ENCODE assay signal across 1 cellular context in the genomic region with DNA sequence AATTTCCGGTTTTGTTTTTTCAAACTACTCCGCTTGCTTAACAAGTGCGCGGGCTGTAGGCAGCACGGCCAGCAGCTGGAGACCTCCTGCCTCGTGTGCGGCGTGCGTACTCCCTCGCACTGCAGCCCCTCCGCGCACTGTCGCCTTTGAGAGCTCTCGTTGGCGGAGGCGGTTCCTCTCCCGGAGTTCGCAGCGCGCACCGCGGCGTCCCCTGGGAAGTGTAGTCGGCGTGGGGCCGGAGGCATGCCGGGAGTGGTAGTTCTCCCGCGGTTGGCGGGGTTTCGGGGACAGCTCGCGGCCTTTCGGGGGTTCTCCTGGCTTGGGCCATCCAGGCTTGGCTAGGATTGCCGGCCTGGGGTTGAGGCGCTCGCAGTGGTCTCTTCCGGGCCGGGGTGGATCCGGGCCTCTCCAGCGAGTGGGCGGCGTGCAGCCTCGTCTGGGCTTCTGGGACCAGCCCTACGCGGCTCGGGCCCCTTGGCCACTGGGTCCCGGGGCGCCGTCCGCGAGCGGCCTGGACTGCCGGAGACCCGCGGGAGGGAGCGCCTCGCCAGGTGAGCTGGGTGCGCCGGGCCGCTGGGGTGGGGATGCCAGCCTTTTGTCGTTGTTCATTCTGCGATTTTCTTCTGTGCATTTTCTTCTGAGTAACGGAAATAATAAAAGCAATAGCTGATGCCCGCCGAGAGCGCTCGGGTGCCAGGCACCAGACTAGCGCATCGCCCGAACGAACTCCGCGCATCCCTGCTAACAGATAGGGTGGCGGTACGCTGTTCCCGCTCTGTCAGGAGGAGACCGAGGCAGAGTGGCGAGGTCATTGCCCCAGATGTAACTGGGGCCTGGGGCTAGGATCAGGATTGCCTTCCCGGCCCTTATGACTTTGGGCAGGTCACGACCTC.
TF ChIP-seq lines count a peak whose summit lies in the region.

Gene ZNF354C (plus strand): TSS at position 258 of the 893 bp plus-strand sequence. CDS start 1,696 bp downstream, outside the sequence.

TF ChIP-seq in HEK293, 187 proteins besides CTCF, POLR2A, EP300 and RAD21 (continued from another document and continues in another):
- TF ChIP-seq, protein P1, sequence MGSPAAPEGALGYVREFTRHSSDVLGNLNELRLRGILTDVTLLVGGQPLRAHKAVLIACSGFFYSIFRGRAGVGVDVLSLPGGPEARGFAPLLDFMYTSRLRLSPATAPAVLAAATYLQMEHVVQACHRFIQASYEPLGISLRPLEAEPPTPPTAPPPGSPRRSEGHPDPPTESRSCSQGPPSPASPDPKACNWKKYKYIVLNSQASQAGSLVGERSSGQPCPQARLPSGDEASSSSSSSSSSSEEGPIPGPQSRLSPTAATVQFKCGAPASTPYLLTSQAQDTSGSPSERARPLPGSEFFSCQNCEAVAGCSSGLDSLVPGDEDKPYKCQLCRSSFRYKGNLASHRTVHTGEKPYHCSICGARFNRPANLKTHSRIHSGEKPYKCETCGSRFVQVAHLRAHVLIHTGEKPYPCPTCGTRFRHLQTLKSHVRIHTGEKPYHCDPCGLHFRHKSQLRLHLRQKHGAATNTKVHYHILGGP (tag by site-specific recombination; IDR thresholded peaks at IDR 0.05), result no peak
- no peak for TF ChIP-seq ZNF768 (tag by site-specific recombination; IDR thresholded peaks at IDR 0.05)
- TF ChIP-seq ZNF302 (tag by site-specific recombination; IDR thresholded peaks at IDR 0.05; ENCODE audit: low read depth), result no peak
- TF ChIP-seq ZFHX2 (tag by site-specific recombination; conservative IDR thresholded peaks at IDR 0.05), result peak; percentile 76
- no peak for TF ChIP-seq ZNF654 (tag by site-specific recombination; IDR thresholded peaks at IDR 0.05; ENCODE audit: low read depth)
- TF ChIP-seq, protein P2, sequence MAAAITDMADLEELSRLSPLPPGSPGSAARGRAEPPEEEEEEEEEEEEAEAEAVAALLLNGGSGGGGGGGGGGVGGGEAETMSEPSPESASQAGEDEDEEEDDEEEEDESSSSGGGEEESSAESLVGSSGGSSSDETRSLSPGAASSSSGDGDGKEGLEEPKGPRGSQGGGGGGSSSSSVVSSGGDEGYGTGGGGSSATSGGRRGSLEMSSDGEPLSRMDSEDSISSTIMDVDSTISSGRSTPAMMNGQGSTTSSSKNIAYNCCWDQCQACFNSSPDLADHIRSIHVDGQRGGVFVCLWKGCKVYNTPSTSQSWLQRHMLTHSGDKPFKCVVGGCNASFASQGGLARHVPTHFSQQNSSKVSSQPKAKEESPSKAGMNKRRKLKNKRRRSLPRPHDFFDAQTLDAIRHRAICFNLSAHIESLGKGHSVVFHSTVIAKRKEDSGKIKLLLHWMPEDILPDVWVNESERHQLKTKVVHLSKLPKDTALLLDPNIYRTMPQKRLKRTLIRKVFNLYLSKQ (tag by site-specific recombination; IDR thresholded peaks at IDR 0.05; ENCODE audit: borderline replicate concordance), result no peak
- TF ChIP-seq, protein P3, sequence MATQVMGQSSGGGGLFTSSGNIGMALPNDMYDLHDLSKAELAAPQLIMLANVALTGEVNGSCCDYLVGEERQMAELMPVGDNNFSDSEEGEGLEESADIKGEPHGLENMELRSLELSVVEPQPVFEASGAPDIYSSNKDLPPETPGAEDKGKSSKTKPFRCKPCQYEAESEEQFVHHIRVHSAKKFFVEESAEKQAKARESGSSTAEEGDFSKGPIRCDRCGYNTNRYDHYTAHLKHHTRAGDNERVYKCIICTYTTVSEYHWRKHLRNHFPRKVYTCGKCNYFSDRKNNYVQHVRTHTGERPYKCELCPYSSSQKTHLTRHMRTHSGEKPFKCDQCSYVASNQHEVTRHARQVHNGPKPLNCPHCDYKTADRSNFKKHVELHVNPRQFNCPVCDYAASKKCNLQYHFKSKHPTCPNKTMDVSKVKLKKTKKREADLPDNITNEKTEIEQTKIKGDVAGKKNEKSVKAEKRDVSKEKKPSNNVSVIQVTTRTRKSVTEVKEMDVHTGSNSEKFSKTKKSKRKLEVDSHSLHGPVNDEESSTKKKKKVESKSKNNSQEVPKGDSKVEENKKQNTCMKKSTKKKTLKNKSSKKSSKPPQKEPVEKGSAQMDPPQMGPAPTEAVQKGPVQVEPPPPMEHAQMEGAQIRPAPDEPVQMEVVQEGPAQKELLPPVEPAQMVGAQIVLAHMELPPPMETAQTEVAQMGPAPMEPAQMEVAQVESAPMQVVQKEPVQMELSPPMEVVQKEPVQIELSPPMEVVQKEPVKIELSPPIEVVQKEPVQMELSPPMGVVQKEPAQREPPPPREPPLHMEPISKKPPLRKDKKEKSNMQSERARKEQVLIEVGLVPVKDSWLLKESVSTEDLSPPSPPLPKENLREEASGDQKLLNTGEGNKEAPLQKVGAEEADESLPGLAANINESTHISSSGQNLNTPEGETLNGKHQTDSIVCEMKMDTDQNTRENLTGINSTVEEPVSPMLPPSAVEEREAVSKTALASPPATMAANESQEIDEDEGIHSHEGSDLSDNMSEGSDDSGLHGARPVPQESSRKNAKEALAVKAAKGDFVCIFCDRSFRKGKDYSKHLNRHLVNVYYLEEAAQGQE (tag by site-specific recombination; IDR thresholded peaks at IDR 0.05), result no peak
- TF ChIP-seq GLIS1 (tag by site-specific recombination; IDR thresholded peaks at IDR 0.05), result peak; percentile 74
- TF ChIP-seq, protein P4, sequence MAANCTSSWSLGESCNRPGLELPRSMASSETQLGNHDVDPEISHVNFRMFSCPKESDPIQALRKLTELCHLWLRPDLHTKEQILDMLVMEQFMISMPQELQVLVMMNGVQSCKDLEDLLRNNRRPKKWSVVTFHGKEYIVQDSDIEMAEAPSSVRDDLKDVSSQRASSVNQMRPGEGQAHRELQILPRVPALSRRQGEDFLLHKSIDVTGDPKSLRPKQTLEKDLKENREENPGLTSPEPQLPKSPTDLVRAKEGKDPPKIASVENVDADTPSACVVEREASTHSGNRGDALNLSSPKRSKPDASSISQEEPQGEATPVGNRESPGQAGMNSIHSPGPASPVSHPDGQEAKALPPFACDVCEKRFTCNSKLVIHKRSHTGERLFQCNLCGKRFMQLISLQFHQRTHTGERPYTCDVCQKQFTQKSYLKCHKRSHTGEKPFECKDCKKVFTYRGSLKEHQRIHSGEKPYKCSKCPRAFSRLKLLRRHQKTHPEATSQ (tag by site-specific recombination; IDR thresholded peaks at IDR 0.05), result no peak
- TF ChIP-seq ZNF335 (tag by site-specific recombination; conservative IDR thresholded peaks at IDR 0.05), result peak; percentile 59
- TF ChIP-seq ZBTB21 (tag by site-specific recombination; IDR thresholded peaks at IDR 0.05), result 0 out of 2 replicates have a peak, but pooled peaks have one; percentile 37
- TF ChIP-seq ZNF2 (tag by site-specific recombination; IDR thresholded peaks at IDR 0.05), result peak; percentile 57; the same call in 1 of the 2 replicates
- no peak for TF ChIP-seq ZNF623 (tag by site-specific recombination; IDR thresholded peaks at IDR 0.05)
- TF ChIP-seq HOXA7 (CRISPR knock-in tag; IDR thresholded peaks at IDR 0.05; ENCODE audit: borderline replicate concordance), result no peak
- no peak for TF ChIP-seq GLIS2 (tag by site-specific recombination; IDR thresholded peaks at IDR 0.05)
- peak; percentile 57 for TF ChIP-seq SP2 (tag by site-specific recombination; IDR thresholded peaks at IDR 0.05)
- TF ChIP-seq, protein P5, sequence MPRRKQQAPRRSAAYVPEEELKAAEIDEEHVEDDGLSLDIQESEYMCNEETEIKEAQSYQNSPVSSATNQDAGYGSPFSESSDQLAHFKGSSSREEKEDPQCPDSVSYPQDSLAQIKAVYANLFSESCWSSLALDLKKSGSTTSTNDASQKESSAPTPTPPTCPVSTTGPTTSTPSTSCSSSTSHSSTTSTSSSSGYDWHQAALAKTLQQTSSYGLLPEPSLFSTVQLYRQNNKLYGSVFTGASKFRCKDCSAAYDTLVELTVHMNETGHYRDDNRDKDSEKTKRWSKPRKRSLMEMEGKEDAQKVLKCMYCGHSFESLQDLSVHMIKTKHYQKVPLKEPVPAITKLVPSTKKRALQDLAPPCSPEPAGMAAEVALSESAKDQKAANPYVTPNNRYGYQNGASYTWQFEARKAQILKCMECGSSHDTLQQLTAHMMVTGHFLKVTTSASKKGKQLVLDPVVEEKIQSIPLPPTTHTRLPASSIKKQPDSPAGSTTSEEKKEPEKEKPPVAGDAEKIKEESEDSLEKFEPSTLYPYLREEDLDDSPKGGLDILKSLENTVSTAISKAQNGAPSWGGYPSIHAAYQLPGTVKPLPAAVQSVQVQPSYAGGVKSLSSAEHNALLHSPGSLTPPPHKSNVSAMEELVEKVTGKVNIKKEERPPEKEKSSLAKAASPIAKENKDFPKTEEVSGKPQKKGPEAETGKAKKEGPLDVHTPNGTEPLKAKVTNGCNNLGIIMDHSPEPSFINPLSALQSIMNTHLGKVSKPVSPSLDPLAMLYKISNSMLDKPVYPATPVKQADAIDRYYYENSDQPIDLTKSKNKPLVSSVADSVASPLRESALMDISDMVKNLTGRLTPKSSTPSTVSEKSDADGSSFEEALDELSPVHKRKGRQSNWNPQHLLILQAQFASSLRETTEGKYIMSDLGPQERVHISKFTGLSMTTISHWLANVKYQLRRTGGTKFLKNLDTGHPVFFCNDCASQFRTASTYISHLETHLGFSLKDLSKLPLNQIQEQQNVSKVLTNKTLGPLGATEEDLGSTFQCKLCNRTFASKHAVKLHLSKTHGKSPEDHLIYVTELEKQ (tag by site-specific recombination; IDR thresholded peaks at IDR 0.05; ENCODE audit: borderline replicate concordance), result no peak
- no peak for TF ChIP-seq MYNN (tag by site-specific recombination; IDR thresholded peaks at IDR 0.05; ENCODE audit: borderline replicate concordance)
- peak; percentile 16; the same call in 1 of the 2 replicates for TF ChIP-seq SP7 (tag by site-specific recombination; IDR thresholded peaks at IDR 0.05)
- no peak for TF ChIP-seq KLF9 (tag by site-specific recombination; IDR thresholded peaks at IDR 0.05; ENCODE audit: low read depth)
- TF ChIP-seq, protein P6, sequence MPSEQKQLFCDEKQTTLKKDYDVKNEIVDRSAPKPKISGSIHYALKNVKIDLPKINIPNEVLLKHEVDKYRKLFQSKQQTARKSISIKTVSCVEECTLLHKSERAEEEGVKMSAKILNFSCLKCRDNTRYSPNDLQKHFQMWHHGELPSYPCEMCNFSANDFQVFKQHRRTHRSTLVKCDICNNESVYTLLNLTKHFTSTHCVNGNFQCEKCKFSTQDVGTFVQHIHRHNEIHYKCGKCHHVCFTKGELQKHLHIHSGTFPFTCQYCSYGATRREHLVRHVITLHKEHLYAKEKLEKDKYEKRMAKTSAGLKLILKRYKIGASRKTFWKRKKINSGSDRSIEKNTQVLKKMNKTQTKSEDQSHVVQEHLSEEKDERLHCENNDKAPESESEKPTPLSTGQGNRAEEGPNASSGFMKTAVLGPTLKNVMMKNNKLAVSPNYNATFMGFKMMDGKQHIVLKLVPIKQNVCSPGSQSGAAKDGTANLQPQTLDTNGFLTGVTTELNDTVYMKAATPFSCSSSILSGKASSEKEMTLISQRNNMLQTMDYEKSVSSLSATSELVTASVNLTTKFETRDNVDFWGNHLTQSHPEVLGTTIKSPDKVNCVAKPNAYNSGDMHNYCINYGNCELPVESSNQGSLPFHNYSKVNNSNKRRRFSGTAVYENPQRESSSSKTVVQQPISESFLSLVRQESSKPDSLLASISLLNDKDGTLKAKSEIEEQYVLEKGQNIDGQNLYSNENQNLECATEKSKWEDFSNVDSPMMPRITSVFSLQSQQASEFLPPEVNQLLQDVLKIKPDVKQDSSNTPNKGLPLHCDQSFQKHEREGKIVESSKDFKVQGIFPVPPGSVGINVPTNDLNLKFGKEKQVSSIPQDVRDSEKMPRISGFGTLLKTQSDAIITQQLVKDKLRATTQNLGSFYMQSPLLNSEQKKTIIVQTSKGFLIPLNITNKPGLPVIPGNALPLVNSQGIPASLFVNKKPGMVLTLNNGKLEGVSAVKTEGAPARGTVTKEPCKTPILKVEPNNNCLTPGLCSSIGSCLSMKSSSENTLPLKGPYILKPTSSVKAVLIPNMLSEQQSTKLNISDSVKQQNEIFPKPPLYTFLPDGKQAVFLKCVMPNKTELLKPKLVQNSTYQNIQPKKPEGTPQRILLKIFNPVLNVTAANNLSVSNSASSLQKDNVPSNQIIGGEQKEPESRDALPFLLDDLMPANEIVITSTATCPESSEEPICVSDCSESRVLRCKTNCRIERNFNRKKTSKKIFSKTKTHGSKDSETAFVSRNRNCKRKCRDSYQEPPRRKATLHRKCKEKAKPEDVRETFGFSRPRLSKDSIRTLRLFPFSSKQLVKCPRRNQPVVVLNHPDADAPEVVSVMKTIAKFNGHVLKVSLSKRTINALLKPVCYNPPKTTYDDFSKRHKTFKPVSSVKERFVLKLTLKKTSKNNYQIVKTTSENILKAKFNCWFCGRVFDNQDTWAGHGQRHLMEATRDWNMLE (tag by site-specific recombination; conservative IDR thresholded peaks at IDR 0.05; ENCODE audit: low read depth), result peak; percentile 65
- TF ChIP-seq OVOL3 (tag by site-specific recombination; IDR thresholded peaks at IDR 0.05), result no peak
- TF ChIP-seq, protein P7, sequence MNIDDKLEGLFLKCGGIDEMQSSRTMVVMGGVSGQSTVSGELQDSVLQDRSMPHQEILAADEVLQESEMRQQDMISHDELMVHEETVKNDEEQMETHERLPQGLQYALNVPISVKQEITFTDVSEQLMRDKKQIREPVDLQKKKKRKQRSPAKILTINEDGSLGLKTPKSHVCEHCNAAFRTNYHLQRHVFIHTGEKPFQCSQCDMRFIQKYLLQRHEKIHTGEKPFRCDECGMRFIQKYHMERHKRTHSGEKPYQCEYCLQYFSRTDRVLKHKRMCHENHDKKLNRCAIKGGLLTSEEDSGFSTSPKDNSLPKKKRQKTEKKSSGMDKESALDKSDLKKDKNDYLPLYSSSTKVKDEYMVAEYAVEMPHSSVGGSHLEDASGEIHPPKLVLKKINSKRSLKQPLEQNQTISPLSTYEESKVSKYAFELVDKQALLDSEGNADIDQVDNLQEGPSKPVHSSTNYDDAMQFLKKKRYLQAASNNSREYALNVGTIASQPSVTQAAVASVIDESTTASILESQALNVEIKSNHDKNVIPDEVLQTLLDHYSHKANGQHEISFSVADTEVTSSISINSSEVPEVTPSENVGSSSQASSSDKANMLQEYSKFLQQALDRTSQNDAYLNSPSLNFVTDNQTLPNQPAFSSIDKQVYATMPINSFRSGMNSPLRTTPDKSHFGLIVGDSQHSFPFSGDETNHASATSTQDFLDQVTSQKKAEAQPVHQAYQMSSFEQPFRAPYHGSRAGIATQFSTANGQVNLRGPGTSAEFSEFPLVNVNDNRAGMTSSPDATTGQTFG (tag by site-specific recombination; IDR thresholded peaks at IDR 0.05; ENCODE audit: borderline replicate concordance), result no peak
- no peak for TF ChIP-seq ZNF561 (tag by site-specific recombination; IDR thresholded peaks at IDR 0.05; ENCODE audit: borderline replicate concordance)
- no peak for TF ChIP-seq ZNF391 (tag by site-specific recombination; IDR thresholded peaks at IDR 0.05; ENCODE audit: borderline replicate concordance, low read depth)
- no peak for TF ChIP-seq KLF8 (tag by site-specific recombination; IDR thresholded peaks at IDR 0.05)
- no peak for TF ChIP-seq ZNF223 (tag by site-specific recombination; IDR thresholded peaks at IDR 0.05)
- 0 out of 2 replicates have a peak, but pooled peaks have one; percentile 44 for TF ChIP-seq ZNF610 (tag by site-specific recombination; IDR thresholded peaks at IDR 0.05; ENCODE audit: borderline replicate concordance)
- TF ChIP-seq ZNF10 (tag by site-specific recombination; IDR thresholded peaks at IDR 0.05), result no peak
